16 cellular contexts compared by ENCODE assay signal in the genomic region with DNA sequence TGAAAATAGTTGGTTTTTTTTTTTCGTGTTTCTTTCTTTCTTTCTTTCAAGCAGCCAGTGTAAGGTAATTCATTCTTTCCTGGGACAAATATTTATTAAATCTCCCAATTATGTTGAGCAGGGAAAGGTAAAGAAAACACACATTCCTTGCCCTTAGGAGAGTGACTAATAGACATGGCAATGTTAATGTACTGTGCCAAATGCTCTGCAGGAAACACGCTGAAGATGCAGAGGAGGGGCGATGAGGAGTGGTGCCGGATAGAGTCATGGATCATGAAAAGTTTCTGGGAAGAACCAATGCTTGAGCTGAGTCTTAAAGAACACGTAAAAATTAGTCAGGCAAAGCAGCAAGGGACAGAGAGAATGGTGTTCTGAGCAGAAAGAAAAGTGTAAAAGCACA.
A peak's percentile ranks its signal among the peaks of the same experiment; 100 is the strongest.
DNase-seq lines count a peak whose midpoint lies in the region; ATAC-seq and TF ChIP-seq lines count a peak whose summit lies in the region.
"Had no signal": no experiment of that assay in that cellular context is flagged by ENCODE, and none has a peak within 500 bp of the region (broad histone marks: within the 10 kb centered on the region; RNA-seq: fewer than 3 reads in every experiment).

No MANE protein-coding gene starts in this region.

- peaks cover 7% of the 10 kb centered on the region for H3F3A ChIP-seq in SK-N-SH (replicated peaks; ENCODE audit: insufficient read depth)

- no peak overlapping the region for H3K27ac Mint-ChIP-seq in activated CD4-positive, alpha-beta memory T cell treated with anti-CD3 and anti-CD28 coated beads, Interleukin-2, amount 10 ng/mL, durations not matched to agents 7 days and 5 days
- H3K27ac Mint-ChIP-seq: activated T-cell treated with anti-CD3 and anti-CD28 coated beads, Interleukin-2, amount 50 U/mL, for 24 hours had no signal

- H3K4me2 ChIP-seq in SK-N-SH: 0 out of 2 replicates have a peak overlapping the region, but pooled peaks have one; percentile 6

- no peaks in the 10 kb centered on the region for H3K9me3 ChIP-seq in SK-N-SH
- H3K9me3 ChIP-seq: ascending aorta, right lobe of liver, SJCRH30 had no signal

- H3K79me2 ChIP-seq in SK-N-SH (ENCODE audit: insufficient read depth): no peaks in the 10 kb centered on the region

- H3K36me3 Mint-ChIP-seq in activated CD4-positive, alpha-beta memory T cell treated with anti-CD3 and anti-CD28 coated beads, Interleukin-2, amount 10 ng/mL, durations not matched to agents 7 days and 5 days (ENCODE audit: low read depth): no peaks in the 10 kb centered on the region

- TF ChIP-seq RAD21 in SK-N-SH (IDR thresholded peaks at IDR 0.05; ENCODE audit: low read length): no peak

- H3K4me3 ChIP-seq in SK-N-SH (ENCODE audit: low read depth in 2 of 2, low read length in 1 of 2): no peak overlapping the region
- no peak overlapping the region for H3K4me3 ChIP-seq in retinal pigment epithelial cell (ENCODE audit: low read length)
- no peak overlapping the region for H3K4me3 ChIP-seq in dorsolateral prefrontal cortex
- H3K4me3 ChIP-seq: ascending aorta, right lobe of liver, SJCRH30 had no signal

- CTCF ChIA-PET in SK-N-SH (lab: Yijun Ruan, JAX): interaction anchor here (0.6 to 2.9 kb wide), 7 partner anchors 38 to 386 kb away, joined by 3 to 11 read pairs (median 4); no protein-coding TSS in a partner anchor
- CTCF ChIA-PET in activated CD4-positive, alpha-beta memory T cell treated with anti-CD3 and anti-CD28 coated beads, Interleukin-2, amount 10 ng/mL, durations not matched to agents 7 days and 5 days (lab: Charles Lee): no interaction called here

- H4K20me1 ChIP-seq in SK-N-SH (ENCODE audit: insufficient read depth): no peaks in the 10 kb centered on the region

- H3K9ac ChIP-seq in SK-N-SH: no peak overlapping the region

- peaks cover 9% of the 10 kb centered on the region for H3K4me1 Mint-ChIP-seq in activated CD4-positive, alpha-beta memory T cell treated with anti-CD3 and anti-CD28 coated beads, Interleukin-2, amount 10 ng/mL, durations not matched to agents 7 days and 5 days

- H3K9me3 Mint-ChIP-seq in activated CD4-positive, alpha-beta memory T cell treated with anti-CD3 and anti-CD28 coated beads, Interleukin-2, amount 10 ng/mL, durations not matched to agents 7 days and 5 days: peaks cover 4% of the 10 kb centered on the region
- H3K9me3 Mint-ChIP-seq: activated T-cell treated with anti-CD3 and anti-CD28 coated beads, Interleukin-2, amount 50 U/mL, for 24 hours had no signal

- intact Hi-C loops in dorsolateral prefrontal cortex (cut with DNase I): no loop called here

- H3K4me3 Mint-ChIP-seq in activated CD4-positive, alpha-beta memory T cell treated with anti-CD3 and anti-CD28 coated beads, Interleukin-2, amount 10 ng/mL, durations not matched to agents 7 days and 5 days: no peak overlapping the region
- H3K4me3 Mint-ChIP-seq: activated T-cell treated with anti-CD3 and anti-CD28 coated beads, Interleukin-2, amount 50 U/mL, for 24 hours had no signal

- H2AFZ ChIP-seq in SK-N-SH (ENCODE audit: low read depth): peak overlapping the region; percentile 68

- DNase-seq in H4 (ENCODE audit: low spot score) (peak; percentile 65), SK-N-SH (no peak), fibroblast of gingiva (ENCODE audit: low read depth) (peak; percentile 15), retinal pigment epithelial cell (ENCODE audit: low read depth) (peak; percentile 29), activated T-cell treated with anti-CD3 and anti-CD28 coated beads for 4 hours (no peak), dorsolateral prefrontal cortex (no peak)
- no peak for DNase-seq in activated CD4-positive, alpha-beta memory T cell treated with anti-CD3 and anti-CD28 coated beads, Interleukin-2, amount 10 ng/mL, durations not matched to agents 7 days and 5 days
- DNase-seq: activated CD4-positive, CD25-positive, alpha-beta regulatory T cell; activated T-cell treated with anti-CD3 and anti-CD28 coated beads, Interleukin-2, amount 50 U/mL, for 24 hours; COR-L47; erythroblast; NCI-H1105; right lobe of liver had no signal

- H3K4me1 ChIP-seq in SK-N-SH (ENCODE audit: control insufficient read depth in 1 of 2, insufficient read depth in 2 of 2, low read depth in 1 of 2, low read length in 1 of 2): peaks cover 0 to 3% of the 10 kb centered on the region in 2 experiments; a peak in 2 of 4 replicates
- H3K4me1 ChIP-seq: ascending aorta, right lobe of liver had no signal

- 30% methylated on average over 5 of the region's 5 CpGs for WGBS in SK-N-SH (ENCODE audit: low lambda C conversion rate)

- POLR2A ChIA-PET in SK-N-SH (lab: Yijun Ruan, JAX): no interaction called here
- POLR2A ChIA-PET in activated CD4-positive, alpha-beta memory T cell treated with anti-CD3 and anti-CD28 coated beads, Interleukin-2, amount 10 ng/mL, durations not matched to agents 7 days and 5 days (lab: Charles Lee): no interaction called here

- ATAC-seq in activated CD4-positive, CD25-positive, alpha-beta regulatory T cell treated with anti-CD3 and anti-CD28 coated beads, Interleukin-2, amount 50 U/mL, for 24 hours: no peak
- ATAC-seq: right lobe of liver had no signal

- H3K27me3 ChIP-seq in SK-N-SH (ENCODE audit: insufficient read depth) (no peaks in the 10 kb centered on the region), dorsolateral prefrontal cortex (no peaks in the 10 kb centered on the region)
- H3K27me3 ChIP-seq: ascending aorta, right lobe of liver, SJCRH30 had no signal

- no peaks in the 10 kb centered on the region for H3K9me2 ChIP-seq in SK-N-SH

- no peaks in the 10 kb centered on the region for H3K27me3 Mint-ChIP-seq in activated CD4-positive, alpha-beta memory T cell treated with anti-CD3 and anti-CD28 coated beads, Interleukin-2, amount 10 ng/mL, durations not matched to agents 7 days and 5 days
- H3K27me3 Mint-ChIP-seq: activated T-cell treated with anti-CD3 and anti-CD28 coated beads, Interleukin-2, amount 50 U/mL, for 24 hours had no signal

- TF ChIP-seq CTCF in SK-N-SH (IDR thresholded peaks at IDR 0.05) (no peak), retinal pigment epithelial cell (conservative IDR thresholded peaks at IDR 0.05; ENCODE audit: low read depth, low read length) (no peak), dorsolateral prefrontal cortex (IDR thresholded peaks at IDR 0.05 in 54 of 56, conservative IDR thresholded peaks at IDR 0.05 in 2 of 56; ENCODE audit: low read depth in 1 of 56, partially characterized antibody in 56 of 56) (no peak)

- no peaks in the 10 kb centered on the region for H3K36me3 ChIP-seq in SK-N-SH (replicated peaks in 1 of 2; ENCODE audit: control insufficient read depth in 1 of 2, insufficient read depth in 2 of 2, low read length in 1 of 2)
- H3K36me3 ChIP-seq: ascending aorta, right lobe of liver had no signal

- peak in 1 of 2 experiments; percentile 31; a peak in 1 of 4 replicates for TF ChIP-seq EP300 in SK-N-SH (IDR thresholded peaks at IDR 0.05; ENCODE audit: borderline replicate concordance in 1 of 2, low read depth in 1 of 2, low read length in 1 of 2)

- H3K27ac ChIP-seq in SK-N-SH (ENCODE audit: low read depth in 2 of 2, low read length in 1 of 2) (peak overlapping the region; percentile 10 to 17; a peak in 3 of 4 replicates), dorsolateral prefrontal cortex (no peak overlapping the region)
- H3K27ac ChIP-seq: ascending aorta, right lobe of liver, SJCRH30 had no signal

TF ChIP-seq in SK-N-SH, 30 proteins besides CTCF, POLR2A, EP300 and RAD21:
- TF ChIP-seq, protein P1, sequence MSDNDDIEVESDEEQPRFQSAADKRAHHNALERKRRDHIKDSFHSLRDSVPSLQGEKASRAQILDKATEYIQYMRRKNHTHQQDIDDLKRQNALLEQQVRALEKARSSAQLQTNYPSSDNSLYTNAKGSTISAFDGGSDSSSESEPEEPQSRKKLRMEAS (IDR thresholded peaks at IDR 0.05; ENCODE audit: low read depth): 0 out of 2 replicates have a peak, but pooled peaks have one; percentile 18
- TF ChIP-seq TCF12 (IDR thresholded peaks at IDR 0.05) (peak; percentile 38; the same call in 1 of the 2 replicates), GABPA (IDR thresholded peaks at IDR 0.05; ENCODE audit: low read depth) (no peak), FOSL2 (IDR thresholded peaks at IDR 0.05; ENCODE audit: borderline replicate concordance, low read depth) (peak; percentile 71), TEAD4 (IDR thresholded peaks at IDR 0.05; ENCODE audit: borderline replicate concordance, insufficient read depth) (0 out of 2 replicates have a peak, but pooled peaks have one; percentile 25), NFIC (IDR thresholded peaks at IDR 0.05; ENCODE audit: borderline replicate concordance) (peak; percentile 60)
- TF ChIP-seq, protein P2, sequence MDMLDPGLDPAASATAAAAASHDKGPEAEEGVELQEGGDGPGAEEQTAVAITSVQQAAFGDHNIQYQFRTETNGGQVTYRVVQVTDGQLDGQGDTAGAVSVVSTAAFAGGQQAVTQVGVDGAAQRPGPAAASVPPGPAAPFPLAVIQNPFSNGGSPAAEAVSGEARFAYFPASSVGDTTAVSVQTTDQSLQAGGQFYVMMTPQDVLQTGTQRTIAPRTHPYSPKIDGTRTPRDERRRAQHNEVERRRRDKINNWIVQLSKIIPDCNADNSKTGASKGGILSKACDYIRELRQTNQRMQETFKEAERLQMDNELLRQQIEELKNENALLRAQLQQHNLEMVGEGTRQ (IDR thresholded peaks at IDR 0.05; ENCODE audit: borderline replicate concordance, low read depth, low read length): no peak
- TF ChIP-seq, protein P3, sequence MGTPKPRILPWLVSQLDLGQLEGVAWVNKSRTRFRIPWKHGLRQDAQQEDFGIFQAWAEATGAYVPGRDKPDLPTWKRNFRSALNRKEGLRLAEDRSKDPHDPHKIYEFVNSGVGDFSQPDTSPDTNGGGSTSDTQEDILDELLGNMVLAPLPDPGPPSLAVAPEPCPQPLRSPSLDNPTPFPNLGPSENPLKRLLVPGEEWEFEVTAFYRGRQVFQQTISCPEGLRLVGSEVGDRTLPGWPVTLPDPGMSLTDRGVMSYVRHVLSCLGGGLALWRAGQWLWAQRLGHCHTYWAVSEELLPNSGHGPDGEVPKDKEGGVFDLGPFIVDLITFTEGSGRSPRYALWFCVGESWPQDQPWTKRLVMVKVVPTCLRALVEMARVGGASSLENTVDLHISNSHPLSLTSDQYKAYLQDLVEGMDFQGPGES (IDR thresholded peaks at IDR 0.05; ENCODE audit: low read depth, low read length): no peak

Comparison
In these comparisons a context has a peak if more than half of its experiments do, and no peak if none do; other contexts are left out.
1. DNase-seq: peak in H4 (single experiment), fibroblast of gingiva (single experiment) and retinal pigment epithelial cell (single experiment); none in SK-N-SH (single experiment), activated T-cell treated with anti-CD3 and anti-CD28 coated beads for 4 hours (single experiment), activated CD4-positive, alpha-beta memory T cell treated with anti-CD3 and anti-CD28 coated beads, Interleukin-2, amount 10 ng/mL, durations not matched to agents 7 days and 5 days (single experiment) and dorsolateral prefrontal cortex (0 of 10).
2. H3K27ac ChIP-seq: peak in SK-N-SH (2 of 2); none in dorsolateral prefrontal cortex (0 of 59).